ENCODE assay signal across 8 cellular contexts in genomic region chr10:87861953-87862643, GRCh38. TPM values are rescaled to one million over a fixed set of nuclear protein-coding genes. Genes with fewer than 3 reads are reported as not detected.
DNase-seq lines count a peak whose midpoint lies in the region; ATAC-seq and TF ChIP-seq lines count a peak whose summit lies in the region.

No MANE protein-coding gene starts in this region.

- H3K9me3 ChIP-seq in PC-9 (ENCODE audit: insufficient read depth, low read depth) (no peaks in the 10 kb centered on the region), esophagus squamous epithelium (no peaks in the 10 kb centered on the region), muscle layer of duodenum (ENCODE audit: control insufficient read depth in 1 of 2, low read length in 2 of 2) (no peaks in the 10 kb centered on the region)

- H4K20me1 ChIP-seq in PC-9 (ENCODE audit: insufficient read depth), result peaks cover 17% of the 10 kb centered on the region

- peak; percentile 49 for ATAC-seq in GM19328 (IDR thresholded peaks at IDR 0.05; ENCODE audit: unreplicated experiment)
- peak; percentile 46 for ATAC-seq in HG03520 (IDR thresholded peaks at IDR 0.05; ENCODE audit: unreplicated experiment)

- no peaks in the 10 kb centered on the region for H3K36me3 ChIP-seq in PC-9 (ENCODE audit: low read depth)
- no peaks in the 10 kb centered on the region for H3K36me3 ChIP-seq in esophagus squamous epithelium
- no peaks in the 10 kb centered on the region for H3K36me3 ChIP-seq in muscle layer of duodenum (ENCODE audit: control insufficient read depth in 1 of 2, insufficient read depth in 2 of 2, low read length in 2 of 2)

- no peaks in the 10 kb centered on the region for H3K9me2 ChIP-seq in PC-9 (ENCODE audit: insufficient read depth)

- peaks cover 30% of the 10 kb centered on the region for H3K79me2 ChIP-seq in PC-9 (ENCODE audit: low read depth)

- 1 to 5% methylated on average over 13 to 18 of the region's 56 CpGs for WGBS in esophagus squamous epithelium, 2 donors

- peak overlapping the region; percentile 89 for H2AFZ ChIP-seq in PC-9

- POLR2A ChIA-PET in PC-9 (lab: Charles Lee; ENCODE audit: unreplicated experiment), result interaction anchor here (0.6 to 0.8 kb wide), 4 partner anchors 17 to 455 kb away, joined by 4 to 19 read pairs (median 6); no protein-coding TSS in a partner anchor

- no peak for TF ChIP-seq CTCF in PC-9 (conservative IDR thresholded peaks at IDR 0.05)
- peak in 3 of 6 experiments; percentile 24 to 29 (median 27) for TF ChIP-seq CTCF in esophagus squamous epithelium (IDR thresholded peaks at IDR 0.05)

- no peaks in the 10 kb centered on the region for H3K27me3 ChIP-seq in PC-9 (ENCODE audit: insufficient read depth, low read depth)
- H3K27me3 ChIP-seq in esophagus squamous epithelium, result no peaks in the 10 kb centered on the region
- no peaks in the 10 kb centered on the region for H3K27me3 ChIP-seq in muscle layer of duodenum (ENCODE audit: low read depth, low read length)

- intact Hi-C loops in PC-9 (cut with micrococcal nuclease; ENCODE audit: unreplicated experiment) (loop anchor here (1.0 to 10.0 kb wide), 9 partner anchors 15 to 691 kb away; partner anchors contain the start of gene ATAD1), esophagus squamous epithelium (cut with DNase I) (loop anchor here (10.0 kb wide), 1 partner anchor 693 kb away; no protein-coding TSS in a partner anchor)

- H3F3A ChIP-seq in PC-9 (ENCODE audit: insufficient read depth, low read depth), result peaks cover 14% of the 10 kb centered on the region

- H3K4me3 ChIP-seq in PC-9 (peak overlapping the region; percentile 98), esophagus squamous epithelium (peak overlapping the region; percentile 69 to 97 (median 92)), muscle layer of duodenum (ENCODE audit: low read depth in 1 of 2, low read length in 2 of 2) (peak overlapping the region; percentile 98 to 99)

- CTCF ChIA-PET in PC-9 (lab: Charles Lee), result interaction anchor here (1.9 kb wide), 1 partner anchor 527 kb away, joined by 6 read pairs; no protein-coding TSS in a partner anchor

- H3K4me2 ChIP-seq in PC-9, result peak overlapping the region; percentile 86

- DNase-seq in CMK (ENCODE audit: low read depth), result peak; percentile 97
- DNase-seq in PC-9, result peak; percentile 82 to 88
- DNase-seq in activated T-helper 1 cell treated with Interleukin-2 at 50 U/mL for 16 hours (ENCODE audit: low read depth), result peak; percentile 87
- DNase-seq in esophagus squamous epithelium (lab: John Stamatoyannopoulos, UW), result peak; percentile 92
- DNase-seq in stimulated activated CD8-positive, alpha-beta memory T cell treated with anti-CD3 and anti-CD28 coated beads, Interleukin-7, amount 100 ng/mL, for 1 hour (ENCODE audit: low read depth in 2 of 2), result peak; percentile 84 to 88

- H3K4me1 ChIP-seq in PC-9 (replicated peaks; ENCODE audit: insufficient read depth) (peaks cover 15% of the 10 kb centered on the region), esophagus squamous epithelium (peaks cover 4 to 20% (median 10%) of the 10 kb centered on the region in 3 donors), muscle layer of duodenum (ENCODE audit: control insufficient read depth in 1 of 2, insufficient read depth in 2 of 2, low read length in 2 of 2) (no peaks in the 10 kb centered on the region)

- TF ChIP-seq POLR2A in esophagus squamous epithelium (IDR thresholded peaks at IDR 0.05), result peak in 2 of 4 donors; percentile 42 to 82

- BruUV-seq in PC-9 (replicated peaks; lab: Mats Ljungman, UMichigan), result no TSS peak

- H3K27ac ChIP-seq in PC-9 (peak overlapping the region; percentile 77), esophagus squamous epithelium (peak overlapping the region; percentile 96 to 99 (median 98)), muscle layer of duodenum (ENCODE audit: low read length) (peak overlapping the region; percentile 93)

RNA-seq across cellular contexts. Expression of gene KLLN, which starts 1.2 kb away (rescaled TPM):
- total RNA-seq in PC-9 (2021) (0.30 and 0.57 TPM in 2 replicates), esophagus squamous epithelium (under 1 TPM; 0.11 to 0.91 (median 0.40) TPM)

RNA-seq across cellular contexts. Expression of gene PTEN, which starts 1.3 kb away (rescaled TPM):
- 40.7 and 44.9 TPM in 2 replicates for total RNA-seq in PC-9 (2021)
- total RNA-seq in esophagus squamous epithelium, result 100 to 1,000 TPM in 1 of 4 donors, 10 to 100 TPM in 3; 27.9 to 131 (median 68.1) TPM

RNA-seq across cellular contexts. Expression of gene ATAD1, which starts 44.1 kb away (rescaled TPM):
- total RNA-seq in PC-9 (2021) (21.8 and 26.3 TPM in 2 replicates), esophagus squamous epithelium (10 to 100 TPM; 22.3 to 30.1 (median 26.2) TPM)

Comparison
In these comparisons a context has a peak if more than half of its experiments do, and no peak if none do; other contexts are left out.
1. Peak in every context shown above with its lines: DNase-seq, ATAC-seq, H3K4me3 ChIP-seq and H3K27ac ChIP-seq.